ENCODE assay signal across 19 cellular contexts in the genomic region with DNA sequence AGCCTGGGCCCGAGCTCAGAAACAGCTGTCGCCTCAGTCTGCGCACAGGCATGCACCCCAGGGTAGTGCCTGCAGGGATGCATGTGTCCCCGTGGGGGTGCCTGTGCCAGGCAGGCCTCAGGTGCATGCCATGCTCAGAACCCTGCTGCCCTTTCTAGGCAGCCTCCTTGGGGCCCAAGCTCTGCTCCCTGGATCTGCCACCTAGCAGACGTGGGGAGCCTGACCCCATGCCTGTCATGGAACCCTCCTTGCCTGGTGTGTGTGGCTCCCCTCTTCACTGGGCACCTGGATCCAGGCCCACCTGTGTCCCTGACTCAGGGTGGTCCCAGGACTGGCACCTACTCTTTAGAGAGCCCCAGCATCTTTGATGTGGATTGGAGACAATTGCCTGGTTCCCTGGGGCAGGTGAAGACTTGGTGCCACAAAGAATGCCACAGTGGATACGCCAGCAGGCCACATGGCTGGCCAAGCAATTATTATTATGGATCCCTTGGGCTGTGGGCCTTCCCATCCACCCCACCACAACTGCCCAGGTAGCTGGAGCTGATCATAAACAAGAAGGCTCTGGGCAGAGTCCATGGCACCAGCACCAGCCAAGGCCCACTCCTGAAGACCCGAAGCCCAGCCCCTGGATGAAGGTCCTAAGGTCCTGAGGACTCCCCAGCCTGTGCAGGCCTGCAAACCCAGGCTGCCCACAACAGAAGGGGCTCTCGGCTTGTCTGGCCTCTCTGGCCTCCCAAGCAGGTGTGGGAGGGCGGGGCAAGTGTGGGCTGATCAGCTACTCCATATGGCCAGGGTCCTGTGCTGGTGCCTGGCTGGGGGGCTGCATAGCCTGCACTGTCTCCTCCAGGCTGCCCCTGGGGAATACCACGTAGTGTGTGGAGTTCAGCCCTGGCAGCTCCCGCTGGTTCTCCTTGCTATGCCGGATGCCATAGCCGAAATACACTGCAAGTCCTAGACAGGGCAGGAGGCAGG. TPM values are rescaled to one million over a fixed set of nuclear protein-coding genes. Genes with fewer than 3 reads are reported as not detected.
DNase-seq lines count a peak whose midpoint lies in the region; FAIRE-seq and TF ChIP-seq lines count a peak whose summit lies in the region.
"Had no signal": no experiment of that assay in that cellular context is flagged by ENCODE, and none has a peak within 500 bp of the region (broad histone marks: within the 10 kb centered on the region; RNA-seq: fewer than 3 reads in every experiment).

No MANE protein-coding gene starts in this region.

- H3K27ac ChIP-seq in astrocyte (ENCODE audit: low read depth, low read length), result no peak overlapping the region
- H3K27ac ChIP-seq: A549, C4-2B had no signal

- no peaks in the 10 kb centered on the region for H4K20me1 ChIP-seq in astrocyte (ENCODE audit: insufficient read depth, low read length)

- H3K27me3 Mint-ChIP-seq in astrocyte (ENCODE audit: low read depth, unreplicated experiment) (peaks cover 36% of the 10 kb centered on the region), neural crest cell (ENCODE audit: low read depth) (no peaks in the 10 kb centered on the region)

- no peak for FAIRE-seq in astrocyte (lab: Jason Lieb, UNC)
- FAIRE-seq: A549, GM12892 had no signal

- no peaks in the 10 kb centered on the region for H3K36me3 Mint-ChIP-seq in astrocyte (ENCODE audit: low read depth, unreplicated experiment)
- H3K36me3 Mint-ChIP-seq in neural crest cell (ENCODE audit: low read depth), result no peaks in the 10 kb centered on the region
- H3K36me3 Mint-ChIP-seq: IgD-negative memory B cell had no signal

- H3K27ac Mint-ChIP-seq in astrocyte (ENCODE audit: unreplicated experiment) (peak overlapping the region; percentile 34), neural crest cell (ENCODE audit: unreplicated experiment) (peak overlapping the region; percentile 94)
- H3K27ac Mint-ChIP-seq: IgD-negative memory B cell had no signal

- no peaks in the 10 kb centered on the region for H3K79me2 ChIP-seq in astrocyte (ENCODE audit: insufficient read depth, low read length)

- no peak overlapping the region for H2AFZ ChIP-seq in astrocyte (ENCODE audit: low read depth, low read length)

- peaks cover 9% of the 10 kb centered on the region for H3K4me1 ChIP-seq in BE2C
- H3K4me1 ChIP-seq in astrocyte (ENCODE audit: insufficient read depth, low read length), result peaks cover 7% of the 10 kb centered on the region
- H3K4me1 ChIP-seq: A549 had no signal

- H3K36me3 ChIP-seq in BE2C (no peaks in the 10 kb centered on the region), astrocyte (ENCODE audit: insufficient read depth, low read length) (no peaks in the 10 kb centered on the region)

- H3K4me3 ChIP-seq in BE2C (ENCODE audit: low read depth, low read length) (no peak overlapping the region), astrocyte (ENCODE audit: insufficient read depth, low read depth, low read length) (no peak overlapping the region)
- H3K4me3 ChIP-seq: A549 had no signal

- TF ChIP-seq CTCF in BE2C (IDR thresholded peaks at IDR 0.05; ENCODE audit: low read depth, low read length), result no peak
- no peak for TF ChIP-seq CTCF in astrocyte (IDR thresholded peaks at IDR 0.05; ENCODE audit: insufficient read depth, low read depth, low read length)
- no peak for TF ChIP-seq CTCF in neural crest cell (conservative IDR thresholded peaks at IDR 0.05)

- no peak overlapping the region for H3K4me2 ChIP-seq in astrocyte (ENCODE audit: low read length)
- H3K4me2 ChIP-seq: A549 had no signal

- H3K27me3 ChIP-seq in BE2C, result no peaks in the 10 kb centered on the region
- peaks cover 15% of the 10 kb centered on the region for H3K27me3 ChIP-seq in astrocyte (ENCODE audit: insufficient read depth, low read length)

- H3K4me1 Mint-ChIP-seq in astrocyte (ENCODE audit: low read depth, unreplicated experiment) (peaks cover 6% of the 10 kb centered on the region), neural crest cell (peaks cover 20% of the 10 kb centered on the region)

- DNase-seq in BE2C, result peak; percentile 49
- DNase-seq in NCI-H2171 treated with DMSO at 0.1 percent for 48 hours (lab: John Stamatoyannopoulos, UW), result peak; percentile 65
- DNase-seq in astrocyte (ENCODE audit: low read depth), result no peak
- no peak for DNase-seq in neural crest cell (ENCODE audit: low read depth, low spot score)
- DNase-seq in activated CD4-positive, alpha-beta T cell treated with anti-CD3 and anti-CD28 coated beads for 4 hours, result no peak
- no peak for DNase-seq in 8988T
- no peak for DNase-seq in activated naive CD4-positive, alpha-beta T cell (lab: John Stamatoyannopoulos, UW)
- DNase-seq: DMS153, NCI-H1105 treated with DMSO at 0.1 percent for 48 hours, NCI-H1694 treated with DMSO at 0.1 percent for 48 hours, NCI-H2107, NCI-H748 treated with DMSO at 0.1 percent for 48 hours, PC-3 had no signal

- H3K4me3 Mint-ChIP-seq in astrocyte (ENCODE audit: unreplicated experiment) (no peak overlapping the region), neural crest cell (no peak overlapping the region)
- H3K4me3 Mint-ChIP-seq: IgD-negative memory B cell had no signal

- H3K9ac ChIP-seq in astrocyte (ENCODE audit: low read length), result no peak overlapping the region

- H3K9me3 Mint-ChIP-seq in astrocyte (ENCODE audit: unreplicated experiment) (no peaks in the 10 kb centered on the region), neural crest cell (no peaks in the 10 kb centered on the region)

- H3K9me3 ChIP-seq in BE2C (no peaks in the 10 kb centered on the region), astrocyte (ENCODE audit: insufficient read depth, low read depth, low read length) (no peaks in the 10 kb centered on the region)
- H3K9me3 ChIP-seq: A549 had no signal

RNA-seq across cellular contexts. Expression of a gene that starts 3.8 kb away (rescaled TPM):
- 4.4 TPM for polyA plus RNA-seq in BE2C (2012; ENCODE audit: insufficient read depth, insufficient read length, low read depth)
- total RNA-seq in astrocyte, result 0.31 and 0.93 TPM in 2 replicates
- total RNA-seq in neural crest cell, result 0.26 and 0.43 TPM in 2 replicates
- total RNA-seq: H4, HT1080, PC-3 had no signal
- polyA plus RNA-seq: A549, IgD-negative memory B cell had no signal

RNA-seq across cellular contexts. Expression of a gene that starts 13.6 kb away (rescaled TPM):
- polyA plus RNA-seq in BE2C (2012; ENCODE audit: insufficient read depth, insufficient read length, low read depth), result 11.2 TPM
- total RNA-seq in astrocyte, result 0.22 and 0.45 TPM in 2 replicates
- 3.4 and 4.5 TPM in 2 replicates for total RNA-seq in neural crest cell
- polyA plus RNA-seq: IgD-negative memory B cell had no signal

RNA-seq across cellular contexts. Expression of a gene that starts 17.2 kb away (rescaled TPM):
- polyA plus RNA-seq in BE2C (2012; ENCODE audit: insufficient read depth, insufficient read length, low read depth), result 0.23 TPM
- total RNA-seq in astrocyte (0.19 TPM in 1 of 2 replicates, not detected in the other), neural crest cell (not detected in 2 replicates)
- total RNA-seq: H4, HT1080, PC-3 had no signal
- polyA plus RNA-seq: IgD-negative memory B cell had no signal

RNA-seq across cellular contexts. Expression of a gene that starts 26.6 kb away (rescaled TPM):
- 136 TPM for polyA plus RNA-seq in BE2C (2012; ENCODE audit: insufficient read depth, insufficient read length, low read depth)
- total RNA-seq in astrocyte (12.1 and 12.2 TPM in 2 replicates), neural crest cell (35.4 and 37.0 TPM in 2 replicates)

RNA-seq across cellular contexts. Expression of a gene that starts 46.5 kb away (rescaled TPM):
- 142 TPM for polyA plus RNA-seq in BE2C (2012; ENCODE audit: insufficient read depth, insufficient read length, low read depth)
- total RNA-seq in astrocyte (62.0 and 68.9 TPM in 2 replicates), neural crest cell (88.7 and 94.5 TPM in 2 replicates)

Comparison
In these comparisons a context has a peak if more than half of its experiments do, and no peak if none do; other contexts are left out.
1. DNase-seq: peak in BE2C (single experiment) and NCI-H2171 treated with DMSO at 0.1 percent for 48 hours (single experiment); none in astrocyte (single experiment), neural crest cell (single experiment), activated CD4-positive, alpha-beta T cell treated with anti-CD3 and anti-CD28 coated beads for 4 hours (0 of 2), 8988T (single experiment) and activated naive CD4-positive, alpha-beta T cell (0 of 4).